9 cellular contexts compared by ENCODE assay signal in the genomic region with DNA sequence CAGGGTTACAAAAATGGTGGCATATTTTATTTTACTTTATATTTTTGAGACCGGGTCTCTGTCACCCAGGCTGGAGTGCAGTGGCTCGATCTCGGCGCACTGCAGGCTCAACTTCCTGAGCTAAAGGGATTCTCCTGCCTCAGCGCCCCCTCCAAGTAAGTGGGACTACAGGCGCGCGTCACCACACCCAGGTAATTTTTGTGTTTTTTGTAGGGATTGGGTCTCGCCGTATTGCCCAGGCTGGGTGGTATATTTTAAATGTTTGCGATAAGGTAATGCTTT. TPM values are rescaled to one million over a fixed set of nuclear protein-coding genes. Genes with fewer than 3 reads are reported as not detected.
DNase-seq lines count a peak whose midpoint lies in the region; ATAC-seq, FAIRE-seq and TF ChIP-seq lines count a peak whose summit lies in the region.
"Had no signal": no experiment of that assay in that cellular context is flagged by ENCODE, and none has a peak within 500 bp of the region (broad histone marks: within the 10 kb centered on the region; RNA-seq: fewer than 3 reads in every experiment).

No MANE protein-coding gene starts in this region.

- peaks cover 51% of the 10 kb centered on the region for H3K79me2 ChIP-seq in keratinocyte (ENCODE audit: control insufficient read depth, insufficient read depth, low read length)

- H3K9ac ChIP-seq in keratinocyte (ENCODE audit: control insufficient read depth, extremely low read depth, insufficient read depth, low read length) = peak overlapping the region; percentile 44

- H3K36me3 ChIP-seq in keratinocyte (ENCODE audit: control insufficient read depth in 2 of 2, extremely low read depth in 1 of 2, insufficient read depth in 2 of 2, low read length in 2 of 2) = peaks cover 13 to 26% of the 10 kb centered on the region in 2 experiments

- no peak for ATAC-seq in activated CD8-positive, alpha-beta T cell treated with anti-CD3 and anti-CD28 coated beads for 36 hours
- ATAC-seq in stimulated activated naive CD8-positive, alpha-beta T cell treated with anti-CD3 and anti-CD28 coated beads, Interleukin-15, amount 100 ng/mL, for 72 hours = no peak
- no peak for ATAC-seq in HG02870 (IDR thresholded peaks at IDR 0.05; ENCODE audit: unreplicated experiment)

- H3K27ac Mint-ChIP-seq in activated CD4-positive, alpha-beta T cell treated with anti-CD3 and anti-CD28 coated beads, Interleukin-2, amount 10 ng/mL, durations not matched to agents 7 days and 5 days = peak overlapping the region; percentile 68
- H3K27ac Mint-ChIP-seq in activated CD8-positive, alpha-beta T cell treated with anti-CD3 and anti-CD28 coated beads for 36 hours = peak overlapping the region; percentile 61
- H3K27ac Mint-ChIP-seq in stimulated activated naive CD8-positive, alpha-beta T cell treated with anti-CD3 and anti-CD28 coated beads, Interleukin-15, amount 100 ng/mL, for 72 hours = peak overlapping the region in 1 of 2 donors; percentile 67

- dilution Hi-C loops in keratinocyte (cut with MboI; ENCODE audit: extremely low pct_ligation_motif_present, low sequenced_read_pairs) = no loop called here

- intact Hi-C loops in activated CD8-positive, alpha-beta T cell treated with anti-CD3 and anti-CD28 coated beads for 36 hours (cut with micrococcal nuclease) = no loop called here

- no peak for DNase-seq in activated CD4-positive, alpha-beta T cell treated with anti-CD3 and anti-CD28 coated beads, Interleukin-2, amount 10 ng/mL, durations not matched to agents 7 days and 5 days
- no peak for DNase-seq in activated CD4-positive, alpha-beta T cell treated with anti-CD3 and anti-CD28 coated beads for 4 hours
- DNase-seq in activated CD8-positive, alpha-beta T cell treated with anti-CD3 and anti-CD28 coated beads for 36 hours = no peak
- DNase-seq in keratinocyte (ENCODE audit: low read depth, low spot score) (no peak), T1000 (lab: John Stamatoyannopoulos, UW) (no peak), putamen (ENCODE audit: low spot score) (no peak)
- no peak for DNase-seq in stimulated activated naive CD8-positive, alpha-beta T cell treated with anti-CD3 and anti-CD28 coated beads, Interleukin-15, amount 100 ng/mL, for 72 hours

- peak overlapping the region; percentile 82 for H3K4me2 ChIP-seq in keratinocyte (ENCODE audit: control insufficient read depth, extremely low read depth, insufficient read depth, low read depth, low read length)

- no peaks in the 10 kb centered on the region for H3K27me3 ChIP-seq in keratinocyte (ENCODE audit: control insufficient read depth, extremely low read depth, insufficient read depth, low read length)

- CTCF ChIA-PET in activated CD4-positive, alpha-beta T cell treated with anti-CD3 and anti-CD28 coated beads, Interleukin-2, amount 10 ng/mL, durations not matched to agents 7 days and 5 days (lab: Charles Lee) = interaction anchor here (0.7 to 24.0 kb wide), 11 partner anchors 8 to 189 kb away, joined by 3 to 340 read pairs (median 5); a partner anchor contains a TSS
- CTCF ChIA-PET in activated CD8-positive, alpha-beta T cell treated with anti-CD3 and anti-CD28 coated beads for 36 hours (lab: Charles Lee) = interaction anchor here (0.9 to 4.2 kb wide), 8 partner anchors 9 to 121 kb away, joined by 3 to 71 read pairs (median 4); a partner anchor contains a TSS

- H3K36me3 Mint-ChIP-seq in activated CD4-positive, alpha-beta T cell treated with anti-CD3 and anti-CD28 coated beads, Interleukin-2, amount 10 ng/mL, durations not matched to agents 7 days and 5 days (ENCODE audit: low read depth) = no peaks in the 10 kb centered on the region
- H3K36me3 Mint-ChIP-seq in activated CD8-positive, alpha-beta T cell treated with anti-CD3 and anti-CD28 coated beads for 36 hours (ENCODE audit: low read depth) = peaks cover 18% of the 10 kb centered on the region

- peaks cover 18% of the 10 kb centered on the region for H4K20me1 ChIP-seq in keratinocyte (ENCODE audit: control insufficient read depth, extremely low read depth, insufficient read depth, low read length)

- peaks cover 57% of the 10 kb centered on the region for H3K4me1 ChIP-seq in keratinocyte (ENCODE audit: control insufficient read depth, extremely low read depth, insufficient read depth, low read length)

- no peak for TF ChIP-seq CTCF in activated CD8-positive, alpha-beta T cell treated with anti-CD3 and anti-CD28 coated beads for 36 hours (IDR thresholded peaks at IDR 0.05)
- TF ChIP-seq CTCF in keratinocyte (optimal IDR thresholded peaks at IDR 0.05 in 1 of 3, IDR thresholded peaks at IDR 0.05 in 1 of 3, conservative IDR thresholded peaks at IDR 0.05 in 1 of 3; ENCODE audit: extremely low read depth in 1 of 3, insufficient read depth in 2 of 3, low read length in 3 of 3) = no peak

- peak overlapping the region in 2 of 3 experiments; percentile 44 to 51 for H3K4me3 ChIP-seq in keratinocyte (ENCODE audit: control insufficient read depth in 2 of 3, extremely low read depth in 1 of 3, insufficient read depth in 2 of 3, low read depth in 1 of 3, low read length in 3 of 3)
- H3K4me3 ChIP-seq: mucosa of descending colon had no signal

- peaks cover 28% of the 10 kb centered on the region for H3K4me1 Mint-ChIP-seq in activated CD4-positive, alpha-beta T cell treated with anti-CD3 and anti-CD28 coated beads, Interleukin-2, amount 10 ng/mL, durations not matched to agents 7 days and 5 days
- peaks cover 27% of the 10 kb centered on the region for H3K4me1 Mint-ChIP-seq in activated CD8-positive, alpha-beta T cell treated with anti-CD3 and anti-CD28 coated beads for 36 hours (ENCODE audit: low read depth)
- H3K4me1 Mint-ChIP-seq in stimulated activated naive CD8-positive, alpha-beta T cell treated with anti-CD3 and anti-CD28 coated beads, Interleukin-15, amount 100 ng/mL, for 72 hours = peaks cover 46% of the 10 kb centered on the region

- no peak overlapping the region for H2AFZ ChIP-seq in keratinocyte (ENCODE audit: control insufficient read depth, low read length)

- FAIRE-seq in keratinocyte (lab: Jason Lieb, UNC) = no peak

- peak overlapping the region; percentile 76 for H3K27ac ChIP-seq in keratinocyte (ENCODE audit: control insufficient read depth, insufficient read depth, low read length)

- H3K4me3 Mint-ChIP-seq in activated CD4-positive, alpha-beta T cell treated with anti-CD3 and anti-CD28 coated beads, Interleukin-2, amount 10 ng/mL, durations not matched to agents 7 days and 5 days = peak overlapping the region; percentile 56
- peak overlapping the region; percentile 61 for H3K4me3 Mint-ChIP-seq in activated CD8-positive, alpha-beta T cell treated with anti-CD3 and anti-CD28 coated beads for 36 hours
- peak overlapping the region; percentile 72 to 76 for H3K4me3 Mint-ChIP-seq in stimulated activated naive CD8-positive, alpha-beta T cell treated with anti-CD3 and anti-CD28 coated beads, Interleukin-15, amount 100 ng/mL, for 72 hours

- H3K27me3 Mint-ChIP-seq in activated CD4-positive, alpha-beta T cell treated with anti-CD3 and anti-CD28 coated beads, Interleukin-2, amount 10 ng/mL, durations not matched to agents 7 days and 5 days = peaks cover 12% of the 10 kb centered on the region
- peaks cover 5% of the 10 kb centered on the region for H3K27me3 Mint-ChIP-seq in activated CD8-positive, alpha-beta T cell treated with anti-CD3 and anti-CD28 coated beads for 36 hours
- H3K27me3 Mint-ChIP-seq in stimulated activated naive CD8-positive, alpha-beta T cell treated with anti-CD3 and anti-CD28 coated beads, Interleukin-15, amount 100 ng/mL, for 72 hours = peaks cover 15% of the 10 kb centered on the region

- H3K9me3 ChIP-seq in keratinocyte (ENCODE audit: control insufficient read depth, low read depth, low read length) = no peaks in the 10 kb centered on the region
- H3K9me3 ChIP-seq: mucosa of descending colon had no signal

- POLR2A ChIA-PET in activated CD4-positive, alpha-beta T cell treated with anti-CD3 and anti-CD28 coated beads, Interleukin-2, amount 10 ng/mL, durations not matched to agents 7 days and 5 days (lab: Charles Lee) = interaction anchor here (0.6 to 0.9 kb wide), 2 partner anchors 11 to 12 kb away, joined by 3 to 5 read pairs; a partner anchor contains a TSS
- POLR2A ChIA-PET in activated CD8-positive, alpha-beta T cell treated with anti-CD3 and anti-CD28 coated beads for 36 hours (lab: Charles Lee) = interaction anchor here (0.8 to 28.1 kb wide), 12 partner anchors 8 to 93 kb away, joined by 3 to 560 read pairs (median 6); a partner anchor contains a TSS

- peaks cover 2% of the 10 kb centered on the region for H3K9me1 ChIP-seq in keratinocyte (ENCODE audit: control insufficient read depth, extremely low read depth, insufficient read depth, low read length)

- H3K9me3 Mint-ChIP-seq in activated CD4-positive, alpha-beta T cell treated with anti-CD3 and anti-CD28 coated beads, Interleukin-2, amount 10 ng/mL, durations not matched to agents 7 days and 5 days = no peaks in the 10 kb centered on the region
- no peaks in the 10 kb centered on the region for H3K9me3 Mint-ChIP-seq in activated CD8-positive, alpha-beta T cell treated with anti-CD3 and anti-CD28 coated beads for 36 hours
- H3K9me3 Mint-ChIP-seq in stimulated activated naive CD8-positive, alpha-beta T cell treated with anti-CD3 and anti-CD28 coated beads, Interleukin-15, amount 100 ng/mL, for 72 hours = no peaks in the 10 kb centered on the region

RNA-seq across cellular contexts. Expression of a gene that starts 0.7 kb away (rescaled TPM):
- total RNA-seq in activated CD4-positive, alpha-beta T cell treated with anti-CD3 and anti-CD28 coated beads, Interleukin-2, amount 10 ng/mL, durations not matched to agents 7 days and 5 days = 1 to 10 TPM; 1.7 to 2.0 TPM
- total RNA-seq in activated CD8-positive, alpha-beta T cell treated with anti-CD3 and anti-CD28 coated beads for 36 hours = 10 to 100 TPM in 1 of 2 experiments, 1 to 10 TPM in 1; 9.9 to 10.2 TPM
- polyA plus RNA-seq in keratinocyte = 9.4 to 25.3 TPM (median 21.8 TPM) in 3 replicates
- polyA plus RNA-seq in keratinocyte (2011; ENCODE audit: low read depth) = 38.5 TPM
- 21.6 and 35.0 TPM in 2 replicates for polyA plus RNA-seq in keratinocyte (2011; cell fraction: cytosol; rRNA removed)
- 43.0 and 46.2 TPM in 2 replicates for polyA plus RNA-seq in keratinocyte (2011; cell fraction: nucleus; rRNA removed)
- 60.1 and 130 TPM in 2 replicates for polyA plus RNA-seq in keratinocyte (2012; ENCODE audit: low replicate concordance)
- polyA minus RNA-seq in keratinocyte = 15.0 to 229 TPM (median 21.9 TPM) in 3 replicates
- 43.5 TPM for polyA minus RNA-seq in keratinocyte (2011; cell fraction: cytosol; rRNA and poly(A)+ RNA removed)
- 14.2 and 21.5 TPM in 2 replicates for polyA minus RNA-seq in keratinocyte (2011; cell fraction: nucleus; rRNA and poly(A)+ RNA removed)

RNA-seq across cellular contexts. Expression of a gene that starts 10.4 kb away (rescaled TPM):
- total RNA-seq in activated CD4-positive, alpha-beta T cell treated with anti-CD3 and anti-CD28 coated beads, Interleukin-2, amount 10 ng/mL, durations not matched to agents 7 days and 5 days = 10 to 100 TPM; 39.4 to 56.7 TPM
- total RNA-seq in activated CD8-positive, alpha-beta T cell treated with anti-CD3 and anti-CD28 coated beads for 36 hours = 10 to 100 TPM; 68.8 to 72.4 TPM
- polyA plus RNA-seq in keratinocyte = 4.1 to 6.8 TPM (median 6.0 TPM) in 3 replicates
- 3.4 TPM for polyA plus RNA-seq in keratinocyte (2011; ENCODE audit: low read depth)
- 2.0 and 12.5 TPM in 2 replicates for polyA plus RNA-seq in keratinocyte (2011; cell fraction: cytosol; rRNA removed)
- polyA plus RNA-seq in keratinocyte (2011; cell fraction: nucleus; rRNA removed) = 2.0 and 4.4 TPM in 2 replicates
- polyA plus RNA-seq in keratinocyte (2012; ENCODE audit: low replicate concordance) = 18.1 and 48.7 TPM in 2 replicates
- 0.30 to 1.3 TPM in 2 of 3 replicates, not detected in the other for polyA minus RNA-seq in keratinocyte
- polyA minus RNA-seq in keratinocyte (2011; cell fraction: cytosol; rRNA and poly(A)+ RNA removed) = 35.3 TPM
- 2.5 and 5.2 TPM in 2 replicates for polyA minus RNA-seq in keratinocyte (2011; cell fraction: nucleus; rRNA and poly(A)+ RNA removed)

RNA-seq across cellular contexts. Expression of a gene that starts 12.6 kb away (rescaled TPM):
- 100 to 1,000 TPM in 1 of 2 experiments, 10 to 100 TPM in 1; 94.7 to 112 TPM for total RNA-seq in activated CD4-positive, alpha-beta T cell treated with anti-CD3 and anti-CD28 coated beads, Interleukin-2, amount 10 ng/mL, durations not matched to agents 7 days and 5 days
- 10 to 100 TPM; 78.8 to 79.9 TPM for total RNA-seq in activated CD8-positive, alpha-beta T cell treated with anti-CD3 and anti-CD28 coated beads for 36 hours
- 83.0 to 104 TPM (median 95.1 TPM) in 3 replicates for polyA plus RNA-seq in keratinocyte
- polyA plus RNA-seq in keratinocyte (2011; ENCODE audit: low read depth) = 22.0 TPM
- polyA plus RNA-seq in keratinocyte (2011; cell fraction: cytosol; rRNA removed) = 93.5 and 140 TPM in 2 replicates
- polyA plus RNA-seq in keratinocyte (2011; cell fraction: nucleus; rRNA removed) = 46.6 and 47.5 TPM in 2 replicates
- polyA plus RNA-seq in keratinocyte (2012; ENCODE audit: low replicate concordance) = 72.0 and 94.4 TPM in 2 replicates
- 85.8 to 127 TPM (median 106 TPM) in 3 replicates for polyA minus RNA-seq in keratinocyte
- polyA minus RNA-seq in keratinocyte (2011; cell fraction: cytosol; rRNA and poly(A)+ RNA removed) = 169 TPM
- polyA minus RNA-seq in keratinocyte (2011; cell fraction: nucleus; rRNA and poly(A)+ RNA removed) = 40.3 and 41.0 TPM in 2 replicates

RNA-seq across cellular contexts. Expression of a gene that starts 18.0 kb away (rescaled TPM):
- total RNA-seq in activated CD4-positive, alpha-beta T cell treated with anti-CD3 and anti-CD28 coated beads, Interleukin-2, amount 10 ng/mL, durations not matched to agents 7 days and 5 days = 10 to 100 TPM; 32.7 to 36.3 TPM
- 10 to 100 TPM; 26.2 to 26.3 TPM for total RNA-seq in activated CD8-positive, alpha-beta T cell treated with anti-CD3 and anti-CD28 coated beads for 36 hours
- polyA plus RNA-seq in keratinocyte = 18.4 to 30.9 TPM (median 25.0 TPM) in 3 replicates
- polyA plus RNA-seq in keratinocyte (2011; ENCODE audit: low read depth) = 1.4 TPM
- polyA plus RNA-seq in keratinocyte (2011; cell fraction: cytosol; rRNA removed) = 28.7 and 36.0 TPM in 2 replicates
- polyA plus RNA-seq in keratinocyte (2011; cell fraction: nucleus; rRNA removed) = 33.6 and 47.2 TPM in 2 replicates
- 26.6 and 37.1 TPM in 2 replicates for polyA plus RNA-seq in keratinocyte (2012; ENCODE audit: low replicate concordance)
- 18.3 to 56.3 TPM (median 27.3 TPM) in 3 replicates for polyA minus RNA-seq in keratinocyte
- polyA minus RNA-seq in keratinocyte (2011; cell fraction: cytosol; rRNA and poly(A)+ RNA removed) = 47.8 TPM
- polyA minus RNA-seq in keratinocyte (2011; cell fraction: nucleus; rRNA and poly(A)+ RNA removed) = 15.0 and 15.4 TPM in 2 replicates

RNA-seq across cellular contexts. Expression of a gene that starts 18.4 kb away (rescaled TPM):
- 100 to 1,000 TPM; 190 to 218 TPM for total RNA-seq in activated CD4-positive, alpha-beta T cell treated with anti-CD3 and anti-CD28 coated beads, Interleukin-2, amount 10 ng/mL, durations not matched to agents 7 days and 5 days
- 100 to 1,000 TPM; 135 TPM for total RNA-seq in activated CD8-positive, alpha-beta T cell treated with anti-CD3 and anti-CD28 coated beads for 36 hours
- polyA plus RNA-seq in keratinocyte = 135 to 175 TPM (median 138 TPM) in 3 replicates
- polyA plus RNA-seq in keratinocyte (2011; ENCODE audit: low read depth) = 117 TPM
- 70.3 and 209 TPM in 2 replicates for polyA plus RNA-seq in keratinocyte (2011; cell fraction: cytosol; rRNA removed)
- 81.8 and 104 TPM in 2 replicates for polyA plus RNA-seq in keratinocyte (2011; cell fraction: nucleus; rRNA removed)
- polyA plus RNA-seq in keratinocyte (2012; ENCODE audit: low replicate concordance) = 279 and 338 TPM in 2 replicates
- 23.8 to 86.3 TPM (median 25.4 TPM) in 3 replicates for polyA minus RNA-seq in keratinocyte
- 89.4 TPM for polyA minus RNA-seq in keratinocyte (2011; cell fraction: cytosol; rRNA and poly(A)+ RNA removed)
- 15.5 and 15.6 TPM in 2 replicates for polyA minus RNA-seq in keratinocyte (2011; cell fraction: nucleus; rRNA and poly(A)+ RNA removed)
